Comparison of ENCODE assay signal across 23 cellular contexts in genomic region chr16:56163089-56163488, GRCh38. TPM values are rescaled to one million over a fixed set of nuclear protein-coding genes. Genes with fewer than 3 reads are reported as not detected.
DNase-seq lines count a peak whose midpoint lies in the region; ATAC-seq and TF ChIP-seq lines count a peak whose summit lies in the region.
"Had no signal": no experiment of that assay in that cellular context is flagged by ENCODE, and none has a peak within 500 bp of the region (broad histone marks: within the 10 kb centered on the region; RNA-seq: fewer than 3 reads in every experiment).

No MANE protein-coding gene starts in this region.

- TF ChIP-seq CTCF in heart right ventricle (IDR thresholded peaks at IDR 0.05) = no peak
- TF ChIP-seq CTCF in suprapubic skin (IDR thresholded peaks at IDR 0.05) = no peak
- no peak for TF ChIP-seq CTCF in type B pancreatic cell (conservative IDR thresholded peaks at IDR 0.05)

- no peak for TF ChIP-seq EP300 in suprapubic skin (IDR thresholded peaks at IDR 0.05)

- H3K9me3 ChIP-seq in heart right ventricle (no peaks in the 10 kb centered on the region), suprapubic skin (no peaks in the 10 kb centered on the region)
- H3K9me3 ChIP-seq: A549; BE2C; BLaER1 treated with 17β-estradiol and CSF1 and Interleukin-3, amounts not matched to agents 10 nM and 100 nM; HAP-1 had no signal

- H3K27ac ChIP-seq in heart right ventricle (peak overlapping the region in 6 of 10 donors; percentile 31 to 58 (median 42)), suprapubic skin (no peak overlapping the region)
- H3K27ac ChIP-seq: A549; BLaER1 treated with 17β-estradiol and CSF1 and Interleukin-3, amounts not matched to agents 10 nM and 100 nM had no signal

- H3K4me3 ChIP-seq in heart right ventricle (no peak overlapping the region), suprapubic skin (no peak overlapping the region)
- H3K4me3 ChIP-seq: A549; BLaER1 treated with 17β-estradiol and CSF1 and Interleukin-3, amounts not matched to agents 10 nM and 100 nM; HAP-1 had no signal

- H3K4me1 ChIP-seq in heart right ventricle (peaks cover 0 to 25% (median 3%) of the 10 kb centered on the region in 9 donors), suprapubic skin (no peaks in the 10 kb centered on the region)
- H3K4me1 ChIP-seq: A549; BE2C; BLaER1 treated with 17β-estradiol and CSF1 and Interleukin-3, amounts not matched to agents 10 nM and 100 nM; HAP-1 had no signal

- WGBS in heart right ventricle, 2 donors = 36 to 56% methylated on average over 1 of the region's 1 CpG
- 92% methylated on average over 1 of the region's 1 CpG for WGBS in suprapubic skin

- H3K4me3 Mint-ChIP-seq in type B pancreatic cell = no peak overlapping the region
- H3K4me3 Mint-ChIP-seq: CD14-positive monocyte; CD4-positive, alpha-beta memory T cell; HFFc6 had no signal

- no peaks in the 10 kb centered on the region for H3K36me3 Mint-ChIP-seq in type B pancreatic cell
- H3K36me3 Mint-ChIP-seq: CD14-positive monocyte; CD4-positive, alpha-beta memory T cell had no signal

- H3K4me1 Mint-ChIP-seq in type B pancreatic cell (ENCODE audit: unreplicated experiment) = no peaks in the 10 kb centered on the region
- H3K4me1 Mint-ChIP-seq: CD14-positive monocyte had no signal

- peak; percentile 69 for DNase-seq in G401 (ENCODE audit: low spot score)
- DNase-seq in cerebellum (ENCODE audit: low spot score) = peak; percentile 13
- no peak for DNase-seq in heart right ventricle
- DNase-seq in left ventricle myocardium superior = no peak
- no peak for DNase-seq in suprapubic skin (ENCODE audit: low spot score in 2 of 2)
- DNase-seq in SW 1271 (lab: John Stamatoyannopoulos, UW) = no peak
- no peak for DNase-seq in type B pancreatic cell (ENCODE audit: extremely low spot score, unreplicated experiment)
- DNase-seq: 8988T; ACHN; AML-193; BE2C; Calu3; CD4-positive, alpha-beta memory T cell; COR-L47; DMS53; DMS79 treated with DMSO at 0.1 percent for 48 hours; GOT3; HFFc6 had no signal

- H3K27me3 Mint-ChIP-seq in type B pancreatic cell = peaks cover 8% of the 10 kb centered on the region
- H3K27me3 Mint-ChIP-seq: CD4-positive, alpha-beta memory T cell had no signal

- H3K27ac Mint-ChIP-seq in type B pancreatic cell = no peak overlapping the region
- H3K27ac Mint-ChIP-seq: CD14-positive monocyte; CD4-positive, alpha-beta memory T cell; HFFc6 had no signal

- no peaks in the 10 kb centered on the region for H3K9me3 Mint-ChIP-seq in type B pancreatic cell
- H3K9me3 Mint-ChIP-seq: HFFc6 had no signal

- in situ Hi-C loops in G401 (cut with HindIII; ENCODE audit: low sequenced_read_pairs) = no loop called here

- ATAC-seq in heart right ventricle = peak; percentile 67 to 99 (median 92)
- ATAC-seq in left ventricle myocardium superior = peak; percentile 99
- no peak for ATAC-seq in HG02623 (IDR thresholded peaks at IDR 0.05; ENCODE audit: unreplicated experiment)
- ATAC-seq: A549 had no signal

- H3K36me3 ChIP-seq in heart right ventricle (no peaks in the 10 kb centered on the region), suprapubic skin (no peaks in the 10 kb centered on the region)
- H3K36me3 ChIP-seq: BE2C; BLaER1 treated with 17β-estradiol and CSF1 and Interleukin-3, amounts not matched to agents 10 nM and 100 nM; HAP-1 had no signal

- TF ChIP-seq POLR2A in suprapubic skin (IDR thresholded peaks at IDR 0.05) = no peak

- intact Hi-C loops in heart right ventricle (cut with DNase I) (no loop called here), left ventricle myocardium superior (cut with micrococcal nuclease) (no loop called here)

- no peaks in the 10 kb centered on the region for H3K27me3 ChIP-seq in heart right ventricle
- H3K27me3 ChIP-seq in suprapubic skin = no peaks in the 10 kb centered on the region
- H3K27me3 ChIP-seq: BE2C; BLaER1 treated with 17β-estradiol and CSF1 and Interleukin-3, amounts not matched to agents 10 nM and 100 nM had no signal

RNA-seq across cellular contexts. Expression of gene GNAO1, which starts 28.2 kb away (rescaled TPM):
- not detected in 2 replicates for total RNA-seq in G401 (2014; rRNA removed; shearing (Covaris generic))
- total RNA-seq in cerebellum = 71.6 TPM
- 10 to 100 TPM in 9 of 10 donors, 1 to 10 TPM in 1; 6.4 to 36.7 (median 14.4) TPM for total RNA-seq in heart right ventricle
- polyA plus RNA-seq in heart right ventricle = 10 to 100 TPM in 1 of 2 donors, 1 to 10 TPM in 1; 1.4 to 11.9 TPM
- 23.6 TPM for total RNA-seq in left ventricle myocardium superior
- total RNA-seq in suprapubic skin = 1 to 10 TPM; 2.4 to 7.6 (median 5.8) TPM
- total RNA-seq in type B pancreatic cell (ENCODE audit: low replicate concordance) = 13.2 and 20.1 TPM in 2 replicates
- total RNA-seq: Calu3 had no signal
- polyA plus RNA-seq: CD14-positive monocyte had no signal

Comparison
In these comparisons a context has a peak if more than half of its experiments do, and no peak if none do; other contexts are left out.
1. DNase-seq: peak in G401 (single experiment) and cerebellum (single experiment); none in heart right ventricle (0 of 2), left ventricle myocardium superior (single experiment), suprapubic skin (0 of 2), SW 1271 (0 of 2) and type B pancreatic cell (single experiment).